In the genomic region with DNA sequence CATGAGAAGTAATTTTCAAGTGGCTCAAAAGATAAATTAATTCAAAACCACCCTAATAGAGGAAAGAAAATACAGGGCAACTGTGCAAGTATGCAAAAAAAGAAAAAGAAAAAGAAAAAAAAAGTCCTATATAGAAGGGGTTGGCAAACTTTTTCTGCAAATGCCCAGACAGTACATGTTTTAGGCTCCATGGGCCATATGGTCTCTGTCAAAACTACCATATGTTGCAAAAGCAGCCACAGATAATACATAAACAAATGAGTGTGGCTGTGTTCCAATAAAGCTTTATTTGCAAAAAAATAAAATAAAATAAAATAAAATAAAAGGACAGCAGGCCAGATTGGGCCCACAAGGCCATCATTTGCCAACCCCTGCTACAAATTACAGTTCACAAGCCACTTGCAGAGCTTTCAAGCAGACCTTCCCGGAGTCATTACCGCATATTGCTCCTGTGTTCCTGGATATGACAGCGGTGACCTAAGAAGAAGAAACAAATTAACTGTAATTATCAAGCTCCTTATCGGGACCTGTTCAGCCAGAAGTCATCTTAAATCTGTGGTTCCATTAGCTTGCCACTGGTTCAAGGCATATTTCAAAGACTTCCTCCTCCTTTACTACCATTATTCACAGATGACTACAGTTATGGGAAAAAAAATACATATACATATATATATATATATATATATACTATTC, we compare ENCODE assay signal across 1 cellular context.
TF ChIP-seq lines count a peak whose summit lies in the region.

No MANE protein-coding gene starts in this region.

TF ChIP-seq in WTC11, 78 proteins besides CTCF, POLR2A, EP300 and RAD21 (continued from another document):
- TF ChIP-seq ZNF138 (CRISPR knock-in tag; conservative IDR thresholded peaks at IDR 0.05): no peak
TF ChIP-seq in WTC11: peak in this region for 0.
